Comparison of ENCODE assay signal across 21 cellular contexts in the genomic region with DNA sequence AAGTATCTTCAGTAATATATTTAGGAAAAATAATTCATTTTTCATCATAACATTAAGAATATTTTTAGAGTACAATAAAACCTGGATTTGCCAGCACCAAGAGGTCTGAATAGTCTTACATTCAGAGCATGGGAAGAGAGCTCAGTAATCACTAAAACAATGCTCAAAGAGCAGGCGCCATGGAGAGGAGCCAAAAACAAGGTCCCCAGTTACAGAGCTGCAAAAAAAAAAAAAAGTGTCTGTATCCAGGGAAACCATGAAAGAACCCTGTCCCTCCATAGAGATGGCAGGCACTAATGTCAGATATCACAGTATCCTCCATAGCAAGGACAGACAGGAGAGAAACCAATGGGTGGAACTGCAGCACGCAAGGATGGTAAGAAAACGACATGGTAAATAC. TPM values are rescaled to one million over a fixed set of nuclear protein-coding genes. Genes with fewer than 3 reads are reported as not detected.
DNase-seq lines count a peak whose midpoint lies in the region; FAIRE-seq and TF ChIP-seq lines count a peak whose summit lies in the region.
"Had no signal": no experiment of that assay in that cellular context is flagged by ENCODE, and none has a peak within 500 bp of the region (broad histone marks: within the 10 kb centered on the region; RNA-seq: fewer than 3 reads in every experiment).

No MANE protein-coding gene starts in this region.

- H3K9me3 Mint-ChIP-seq in nephron progenitor cell: no peaks in the 10 kb centered on the region
- H3K9me3 Mint-ChIP-seq: CD14-positive monocyte, HFFc6 had no signal

- H3K4me1 Mint-ChIP-seq in nephron progenitor cell: peaks cover 21% of the 10 kb centered on the region
- H3K4me1 Mint-ChIP-seq: CD14-positive monocyte had no signal

- no peak overlapping the region for H3K4me3 Mint-ChIP-seq in nephron progenitor cell
- H3K4me3 Mint-ChIP-seq: CD14-positive monocyte, HFFc6 had no signal

- TF ChIP-seq CTCF in nephron progenitor cell (IDR thresholded peaks at IDR 0.05): no peak

- H3K36me3 Mint-ChIP-seq in nephron progenitor cell (ENCODE audit: low read depth): no peaks in the 10 kb centered on the region
- H3K36me3 Mint-ChIP-seq: CD14-positive monocyte had no signal

- DNase-seq in NCI-H146 (lab: John Stamatoyannopoulos, UW): peak; percentile 37
- no peak for DNase-seq in NCI-H146 treated with DMSO at 0.1 percent for 48 hours (lab: John Stamatoyannopoulos, UW; ENCODE audit: unreplicated experiment)
- no peak for DNase-seq in frontal cortex (ENCODE audit: low spot score in 2 of 2)
- no peak for DNase-seq in nephron progenitor cell
- no peak for DNase-seq in activated T-cell treated with anti-CD3 and anti-CD28 coated beads for 4 hours
- DNase-seq in NCI-H446 treated with DMSO at 0.1 percent for 48 hours (lab: John Stamatoyannopoulos, UW): no peak
- DNase-seq in activated naive CD4-positive, alpha-beta T cell (lab: John Stamatoyannopoulos, UW): no peak
- DNase-seq: AML-193, DMS79 treated with DMSO at 0.1 percent for 48 hours, HFFc6, MV-4-11, NCI-H1930, NCI-H510A treated with DMSO at 0.1 percent for 48 hours, PC-9 had no signal

- H3K27ac Mint-ChIP-seq in nephron progenitor cell: peak overlapping the region; percentile 12
- H3K27ac Mint-ChIP-seq: CD14-positive monocyte, HFFc6 had no signal

- FAIRE-seq in frontal cortex (lab: Jason Lieb, UNC): peak; percentile 53
- FAIRE-seq: H54 had no signal

- peaks cover 12% of the 10 kb centered on the region for H3K27me3 Mint-ChIP-seq in nephron progenitor cell (ENCODE audit: low read depth, poor library complexity)

- H3K27ac ChIP-seq in temporal lobe (ENCODE audit: low read depth, low read length): peak overlapping the region; percentile 57
- H3K27ac ChIP-seq: 22Rv1, KMS-11, PC-9, RWPE1 had no signal

RNA-seq across cellular contexts. Expression of gene FBXO15, which starts 19.5 kb away (rescaled TPM):
- 4.1 TPM for total RNA-seq in frontal cortex
- 2.2 TPM for total RNA-seq in temporal lobe
- total RNA-seq: HT-29 had no signal

RNA-seq across cellular contexts. Expression of gene TIMM21, which starts 20.2 kb away (rescaled TPM):
- total RNA-seq in frontal cortex (36.3 TPM), temporal lobe (28.8 TPM)
